In the genomic region with DNA sequence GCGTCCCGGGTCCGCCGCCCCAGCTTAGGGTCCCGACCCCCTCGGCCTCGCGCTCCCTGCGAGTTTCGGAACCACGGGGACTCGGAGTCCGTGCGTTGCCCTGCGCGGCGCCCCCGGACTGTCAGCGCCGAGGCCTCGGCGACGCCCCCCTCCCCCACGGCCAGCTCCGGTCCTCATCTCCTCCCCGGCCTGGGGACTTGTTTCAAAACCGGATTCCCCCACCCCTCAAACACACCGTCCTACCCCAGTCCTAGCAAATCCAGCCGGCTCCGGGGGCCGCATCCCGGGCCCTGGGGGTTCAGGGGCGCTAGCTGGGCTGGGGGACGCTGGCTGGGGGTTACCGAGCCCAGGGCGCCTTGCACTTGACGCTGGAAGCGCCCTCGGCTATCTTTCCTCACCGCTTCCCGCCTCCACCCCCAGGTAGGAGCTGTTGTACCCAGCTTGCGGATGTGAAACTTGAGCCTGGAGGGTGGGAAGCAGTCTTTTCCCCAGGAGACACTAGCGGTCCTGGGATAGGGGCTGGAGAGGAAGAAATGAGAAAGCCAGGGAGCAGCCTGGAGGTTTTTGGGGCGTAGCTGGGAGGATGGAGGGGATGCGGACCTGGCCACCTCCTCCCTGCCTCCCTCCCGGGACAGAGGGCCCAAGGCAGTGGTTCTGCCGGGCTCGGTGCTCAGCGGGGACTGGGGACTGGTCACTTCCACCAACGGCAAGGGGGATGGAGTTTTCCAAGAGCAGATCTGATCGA, we compare ENCODE assay signal across 8 cellular contexts. TPM values are rescaled to one million over a fixed set of nuclear protein-coding genes. Genes with fewer than 3 reads are reported as not detected.
DNase-seq lines count a peak whose midpoint lies in the region; ATAC-seq and TF ChIP-seq lines count a peak whose summit lies in the region.

No MANE protein-coding gene starts in this region.

- no peaks in the 10 kb centered on the region for H3K36me3 ChIP-seq in right atrium auricular region
- no peaks in the 10 kb centered on the region for H3K36me3 ChIP-seq in ectodermal cell (ENCODE audit: control insufficient read depth, insufficient read depth, low read length)
- no peaks in the 10 kb centered on the region for H3K36me3 ChIP-seq in muscle layer of duodenum (ENCODE audit: control insufficient read depth in 1 of 2, insufficient read depth in 2 of 2, low read length in 2 of 2)

- intact Hi-C loops in Right ventricle myocardium inferior (cut with DNase I) = no loop called here

- H3K27ac Mint-ChIP-seq in activated T-cell treated with anti-CD3 and anti-CD28 coated beads, Interleukin-2, amount 50 U/mL, for 24 hours = no peak overlapping the region

- WGBS in ectodermal cell, 2 experiments = 0 to 1% methylated on average over 51 of the region's 51 CpGs

- peaks cover 6% of the 10 kb centered on the region for H3K4me1 Mint-ChIP-seq in activated T-cell treated with anti-CD3 and anti-CD28 coated beads, Interleukin-2, amount 50 U/mL, for 24 hours (ENCODE audit: low read depth)

- peaks cover 63% of the 10 kb centered on the region for H3K27me3 Mint-ChIP-seq in activated T-cell treated with anti-CD3 and anti-CD28 coated beads, Interleukin-2, amount 50 U/mL, for 24 hours

- peak overlapping the region; percentile 54 to 58 for H3K4me3 ChIP-seq in right atrium auricular region
- peak overlapping the region; percentile 54 for H3K4me3 ChIP-seq in ectodermal cell (ENCODE audit: insufficient read depth, low read depth, low read length)
- peak overlapping the region; percentile 52 to 78 for H3K4me3 ChIP-seq in muscle layer of duodenum (ENCODE audit: low read depth in 1 of 2, low read length in 2 of 2)

- no peaks in the 10 kb centered on the region for H3K9me3 Mint-ChIP-seq in activated T-cell treated with anti-CD3 and anti-CD28 coated beads, Interleukin-2, amount 50 U/mL, for 24 hours

- H3K4me3 Mint-ChIP-seq in activated T-cell treated with anti-CD3 and anti-CD28 coated beads, Interleukin-2, amount 50 U/mL, for 24 hours = no peak overlapping the region

- no peaks in the 10 kb centered on the region for H3K27me3 ChIP-seq in right atrium auricular region
- H3K27me3 ChIP-seq in ectodermal cell (ENCODE audit: control insufficient read depth, insufficient read depth, low read length, poor library complexity, severe bottlenecking) = no peaks in the 10 kb centered on the region
- peaks cover 18% of the 10 kb centered on the region for H3K27me3 ChIP-seq in muscle layer of duodenum (ENCODE audit: low read depth, low read length)

- no peaks in the 10 kb centered on the region for H3K9me3 ChIP-seq in right atrium auricular region
- no peaks in the 10 kb centered on the region for H3K9me3 ChIP-seq in ectodermal cell (ENCODE audit: control insufficient read depth, low read length)
- H3K9me3 ChIP-seq in muscle layer of duodenum (ENCODE audit: control insufficient read depth in 1 of 2, low read length in 2 of 2) = no peaks in the 10 kb centered on the region

- H3K4me1 ChIP-seq in right atrium auricular region = peaks cover 0 to 31% of the 10 kb centered on the region in 2 donors
- H3K4me1 ChIP-seq in ectodermal cell (ENCODE audit: control insufficient read depth, insufficient read depth, low read length) = peaks cover 23% of the 10 kb centered on the region
- peaks cover 0 to 21% of the 10 kb centered on the region in 2 donors for H3K4me1 ChIP-seq in muscle layer of duodenum (ENCODE audit: control insufficient read depth in 1 of 2, insufficient read depth in 2 of 2, low read length in 2 of 2)

- ATAC-seq in Right ventricle myocardium inferior = no peak

- no peak for DNase-seq in right atrium auricular region (ENCODE audit: low spot score)
- no peak for DNase-seq in Right ventricle myocardium inferior (ENCODE audit: missing footprints)
- no peak for DNase-seq in NCI-H1436 treated with DMSO at 0.1 percent for 48 hours (lab: John Stamatoyannopoulos, UW)
- no peak for DNase-seq in NCI-H2227 (lab: John Stamatoyannopoulos, UW; ENCODE audit: unreplicated experiment)
- no peak for DNase-seq in activated T-cell treated with anti-CD3 and anti-CD28 coated beads, Interleukin-2, amount 50 U/mL, for 24 hours
- no peak for DNase-seq in NCI-H146 treated with DMSO at 0.1 percent for 48 hours (lab: John Stamatoyannopoulos, UW; ENCODE audit: unreplicated experiment)

- no peak for TF ChIP-seq CTCF in right atrium auricular region (IDR thresholded peaks at IDR 0.05)

- H3K27ac ChIP-seq in right atrium auricular region (peak overlapping the region; percentile 66 to 76), ectodermal cell (ENCODE audit: insufficient read depth, low read depth, low read length, poor library complexity, severe bottlenecking) (peak overlapping the region; percentile 98), muscle layer of duodenum (ENCODE audit: low read length) (no peak overlapping the region)

- no peaks in the 10 kb centered on the region for H3K36me3 Mint-ChIP-seq in activated T-cell treated with anti-CD3 and anti-CD28 coated beads, Interleukin-2, amount 50 U/mL, for 24 hours (ENCODE audit: low read depth)

RNA-seq across cellular contexts. Expression of gene FBLN1, which starts 0.6 kb away (rescaled TPM):
- 100 to 1,000 TPM in 1 of 2 donors, 10 to 100 TPM in 1; 92.8 to 354 TPM for total RNA-seq in right atrium auricular region
- total RNA-seq in Right ventricle myocardium inferior = 113 TPM
- polyA plus RNA-seq in ectodermal cell (2013, experiment 1 of 4) = 228 TPM
- polyA plus RNA-seq in ectodermal cell (2013, experiment 2 of 4) = 243 TPM
- 240 TPM for polyA plus RNA-seq in ectodermal cell (2013, experiment 3 of 4)
- 235 TPM for polyA plus RNA-seq in ectodermal cell (2013, experiment 4 of 4)
